ENCODE assay signal across 22 cellular contexts in genomic region chr22:35276019-35276418, GRCh38. TPM values are rescaled to one million over a fixed set of nuclear protein-coding genes. Genes with fewer than 3 reads are reported as not detected.
DNase-seq lines count a peak whose midpoint lies in the region; ATAC-seq, FAIRE-seq and TF ChIP-seq lines count a peak whose summit lies in the region.
"Had no signal": no experiment of that assay in that cellular context is flagged by ENCODE, and none has a peak within 500 bp of the region (broad histone marks: within the 10 kb centered on the region; RNA-seq: fewer than 3 reads in every experiment).

No MANE protein-coding gene starts in this region.

- H3K4me3 Mint-ChIP-seq in activated naive CD8-positive, alpha-beta T cell treated with anti-CD3 and anti-CD28 coated beads, Interleukin-2, amount 50 U/mL, for 24 hours: no peak overlapping the region
- no peak overlapping the region for H3K4me3 Mint-ChIP-seq in activated naive CD8-positive, alpha-beta T cell treated with anti-CD3 and anti-CD28 coated beads for 36 hours
- no peak overlapping the region for H3K4me3 Mint-ChIP-seq in activated T-helper 2 cell treated with anti-CD3 and anti-CD28 coated beads, Interferon-gamma antibody, Interleukin-2, Interleukin-4, amounts not matched to agents 10 μg/mL and 5 μg/mL and 100 μg/mL, durations not matched to agents 14 hours and 24 hours and 36 hours (ENCODE audit: low read depth)
- H3K4me3 Mint-ChIP-seq: CD14-positive monocyte; CD4-positive, alpha-beta T cell; CD8-positive, alpha-beta memory T cell had no signal

- ATAC-seq in activated naive CD8-positive, alpha-beta T cell treated with anti-CD3 and anti-CD28 coated beads, Interleukin-2, amount 50 U/mL, for 24 hours: peak; percentile 52
- ATAC-seq: A549 had no signal

- H3K9me3 Mint-ChIP-seq in activated naive CD8-positive, alpha-beta T cell treated with anti-CD3 and anti-CD28 coated beads, Interleukin-2, amount 50 U/mL, for 24 hours: no peaks in the 10 kb centered on the region
- no peaks in the 10 kb centered on the region for H3K9me3 Mint-ChIP-seq in activated naive CD8-positive, alpha-beta T cell treated with anti-CD3 and anti-CD28 coated beads for 36 hours
- H3K9me3 Mint-ChIP-seq in activated T-helper 2 cell treated with anti-CD3 and anti-CD28 coated beads, Interferon-gamma antibody, Interleukin-2, Interleukin-4, amounts not matched to agents 10 μg/mL and 5 μg/mL and 100 μg/mL, durations not matched to agents 14 hours and 24 hours and 36 hours: no peaks in the 10 kb centered on the region
- H3K9me3 Mint-ChIP-seq: CD14-positive monocyte; CD4-positive, alpha-beta T cell; CD8-positive, alpha-beta memory T cell had no signal

- no peak for DNase-seq in activated naive CD8-positive, alpha-beta T cell treated with anti-CD3 and anti-CD28 coated beads, Interleukin-2, amount 50 U/mL, for 24 hours
- no peak for DNase-seq in activated naive CD8-positive, alpha-beta T cell treated with anti-CD3 and anti-CD28 coated beads for 36 hours
- no peak for DNase-seq in GM12892 (ENCODE audit: insufficient read length)
- DNase-seq in activated T-helper 2 cell treated with anti-CD3 and anti-CD28 coated beads, Interferon-gamma antibody, Interleukin-2, Interleukin-4, amounts not matched to agents 10 μg/mL and 5 μg/mL and 100 μg/mL, durations not matched to agents 14 hours and 24 hours and 36 hours (ENCODE audit: low spot score): no peak
- no peak for DNase-seq in urothelium cell line (ENCODE audit: low spot score)
- DNase-seq in activated naive CD4-positive, alpha-beta T cell treated with Interleukin-2 at 50 U/mL for 16 hours: no peak
- DNase-seq in DMS 273 (lab: John Stamatoyannopoulos, UW; ENCODE audit: unreplicated experiment): no peak
- DNase-seq: 8988T; ACHN; AML-193; BE2C; CD4-positive, alpha-beta T cell; CD8-positive, alpha-beta memory T cell; DMS53; DMS79 treated with DMSO at 0.1 percent for 48 hours; GF-D8; H7 had no signal

- no peaks in the 10 kb centered on the region for H3K27me3 Mint-ChIP-seq in activated naive CD8-positive, alpha-beta T cell treated with anti-CD3 and anti-CD28 coated beads, Interleukin-2, amount 50 U/mL, for 24 hours
- no peaks in the 10 kb centered on the region for H3K27me3 Mint-ChIP-seq in activated naive CD8-positive, alpha-beta T cell treated with anti-CD3 and anti-CD28 coated beads for 36 hours
- H3K27me3 Mint-ChIP-seq in activated T-helper 2 cell treated with anti-CD3 and anti-CD28 coated beads, Interferon-gamma antibody, Interleukin-2, Interleukin-4, amounts not matched to agents 10 μg/mL and 5 μg/mL and 100 μg/mL, durations not matched to agents 14 hours and 24 hours and 36 hours (ENCODE audit: low read depth): no peaks in the 10 kb centered on the region
- H3K27me3 Mint-ChIP-seq: CD4-positive, alpha-beta T cell had no signal

- TF ChIP-seq POLR2A in GM12892 (IDR thresholded peaks at IDR 0.05; ENCODE audit: low read depth, low read length): no peak

- FAIRE-seq in GM12892 (lab: Jason Lieb, UNC): peak; percentile 17
- FAIRE-seq in urothelium cell line (lab: Jason Lieb, UNC): peak; percentile 44
- FAIRE-seq: A549, D721Med, GM12891, H1 had no signal

- no peak overlapping the region for H3K27ac Mint-ChIP-seq in activated naive CD8-positive, alpha-beta T cell treated with anti-CD3 and anti-CD28 coated beads, Interleukin-2, amount 50 U/mL, for 24 hours
- H3K27ac Mint-ChIP-seq in activated naive CD8-positive, alpha-beta T cell treated with anti-CD3 and anti-CD28 coated beads for 36 hours: no peak overlapping the region
- peak overlapping the region; percentile 56 for H3K27ac Mint-ChIP-seq in activated T-helper 2 cell treated with anti-CD3 and anti-CD28 coated beads, Interferon-gamma antibody, Interleukin-2, Interleukin-4, amounts not matched to agents 10 μg/mL and 5 μg/mL and 100 μg/mL, durations not matched to agents 14 hours and 24 hours and 36 hours
- H3K27ac Mint-ChIP-seq: CD4-positive, alpha-beta T cell had no signal

- intact Hi-C loops in activated T-helper 2 cell treated with anti-CD3 and anti-CD28 coated beads, Interferon-gamma antibody, Interleukin-2, Interleukin-4, amounts not matched to agents 10 μg/mL and 5 μg/mL and 100 μg/mL, durations not matched to agents 14 hours and 24 hours and 36 hours (cut with micrococcal nuclease): no loop called here

- H3K36me3 Mint-ChIP-seq in activated naive CD8-positive, alpha-beta T cell treated with anti-CD3 and anti-CD28 coated beads, Interleukin-2, amount 50 U/mL, for 24 hours (ENCODE audit: low read depth): peaks cover 49% of the 10 kb centered on the region
- peaks cover 42% of the 10 kb centered on the region for H3K36me3 Mint-ChIP-seq in activated naive CD8-positive, alpha-beta T cell treated with anti-CD3 and anti-CD28 coated beads for 36 hours
- peaks cover 70% of the 10 kb centered on the region for H3K36me3 Mint-ChIP-seq in activated T-helper 2 cell treated with anti-CD3 and anti-CD28 coated beads, Interferon-gamma antibody, Interleukin-2, Interleukin-4, amounts not matched to agents 10 μg/mL and 5 μg/mL and 100 μg/mL, durations not matched to agents 14 hours and 24 hours and 36 hours (ENCODE audit: low read depth)

- peaks cover 32% of the 10 kb centered on the region for H3K4me1 Mint-ChIP-seq in activated naive CD8-positive, alpha-beta T cell treated with anti-CD3 and anti-CD28 coated beads, Interleukin-2, amount 50 U/mL, for 24 hours
- H3K4me1 Mint-ChIP-seq in activated naive CD8-positive, alpha-beta T cell treated with anti-CD3 and anti-CD28 coated beads for 36 hours: peaks cover 33% of the 10 kb centered on the region
- H3K4me1 Mint-ChIP-seq in activated T-helper 2 cell treated with anti-CD3 and anti-CD28 coated beads, Interferon-gamma antibody, Interleukin-2, Interleukin-4, amounts not matched to agents 10 μg/mL and 5 μg/mL and 100 μg/mL, durations not matched to agents 14 hours and 24 hours and 36 hours (ENCODE audit: low read depth): peaks cover 44% of the 10 kb centered on the region
- H3K4me1 Mint-ChIP-seq: CD14-positive monocyte had no signal

RNA-seq across cellular contexts. Expression of gene HMGXB4, which starts 18.7 kb away (rescaled TPM):
- total RNA-seq in activated naive CD8-positive, alpha-beta T cell treated with anti-CD3 and anti-CD28 coated beads for 36 hours: 10 to 100 TPM; 37.2 to 37.5 TPM
- 22.1 TPM for polyA plus RNA-seq in GM12892 (2012; ENCODE audit: missing spikeins)
- total RNA-seq in activated T-helper 2 cell treated with anti-CD3 and anti-CD28 coated beads, Interferon-gamma antibody, Interleukin-2, Interleukin-4, amounts not matched to agents 10 μg/mL and 5 μg/mL and 100 μg/mL, durations not matched to agents 14 hours and 24 hours and 36 hours: 41.8 and 42.3 TPM in 2 replicates

RNA-seq across cellular contexts. Expression of gene TOM1, which starts 23.7 kb away (rescaled TPM):
- 10 to 100 TPM; 13.9 to 14.5 TPM for total RNA-seq in activated naive CD8-positive, alpha-beta T cell treated with anti-CD3 and anti-CD28 coated beads for 36 hours
- 11.3 TPM for polyA plus RNA-seq in GM12892 (2012; ENCODE audit: missing spikeins)
- total RNA-seq in activated T-helper 2 cell treated with anti-CD3 and anti-CD28 coated beads, Interferon-gamma antibody, Interleukin-2, Interleukin-4, amounts not matched to agents 10 μg/mL and 5 μg/mL and 100 μg/mL, durations not matched to agents 14 hours and 24 hours and 36 hours: 21.2 and 23.6 TPM in 2 replicates
